ENCODE assay signal across 30 cellular contexts in genomic region chr10:13354783-13355182, GRCh38.
"Had no signal": no experiment of that assay in that cellular context is flagged by ENCODE, and none has a peak within 500 bp of the region (broad histone marks: within the 10 kb centered on the region; RNA-seq: fewer than 3 reads in every experiment).

No MANE protein-coding gene starts in this region.

- H3K4me3 ChIP-seq: adrenal gland, breast epithelium, coronary artery, dorsolateral prefrontal cortex had no signal

- ATAC-seq: activated CD4-positive, alpha-beta T cell treated with anti-CD3 and anti-CD28 coated beads for 36 hours; activated T-cell treated with anti-CD3 and anti-CD28 coated beads, Interleukin-2, amount 50 U/mL, for 4 hours; esophagus mucosa; T-helper 17 cell had no signal

- H3K4me3 Mint-ChIP-seq: activated CD4-positive, alpha-beta memory T cell treated with anti-CD3 and anti-CD28 coated beads for 36 hours; activated CD4-positive, alpha-beta T cell treated with anti-CD3 and anti-CD28 coated beads for 36 hours; activated CD4-positive, alpha-beta T cell treated with anti-CD3 and anti-CD28 coated beads, Interleukin-2, amount 10 ng/mL, durations not matched to agents 24 days and 14 days; activated naive CD4-positive, alpha-beta T cell treated with anti-CD3 and anti-CD28 coated beads for 36 hours; activated naive CD4-positive, alpha-beta T cell treated with anti-CD3 and anti-CD28 coated beads, Interleukin-2, amount 50 U/mL, for 24 hours; activated T-cell treated with anti-CD3 and anti-CD28 coated beads, Interleukin-2, amount 50 U/mL, for 4 hours; central memory CD8-positive, alpha-beta T cell; dendritic cell treated with granulocyte-macrophage colony-stimulating factor and Interleukin-4, amounts not matched to agents 40 ng/mL and 50 ng/mL, for 4 days; endodermal cell; T-helper 17 cell; T-helper 2 cell treated with Interferon-gamma antibody and Interleukin-4, amounts not matched to agents 5 μg/mL and 100 μg/mL, for 36 hours had no signal

- H3K9me3 ChIP-seq: adrenal gland, breast epithelium had no signal

- H3K36me3 Mint-ChIP-seq: activated CD4-positive, alpha-beta memory T cell treated with anti-CD3 and anti-CD28 coated beads for 36 hours; activated naive CD4-positive, alpha-beta T cell treated with anti-CD3 and anti-CD28 coated beads, Interleukin-2, amount 50 U/mL, for 24 hours; brain had no signal

- H3K27me3 ChIP-seq: adrenal gland, breast epithelium had no signal

- DNase-seq: activated CD4-positive, alpha-beta memory T cell treated with anti-CD3 and anti-CD28 coated beads for 36 hours; activated CD4-positive, alpha-beta T cell treated with anti-CD3 and anti-CD28 coated beads for 36 hours; activated CD4-positive, alpha-beta T cell treated with anti-CD3 and anti-CD28 coated beads, Interleukin-2, amount 10 ng/mL, durations not matched to agents 24 days and 14 days; activated CD4-positive, CD25-positive, alpha-beta regulatory T cell; activated CD4-positive, CD25-positive, alpha-beta regulatory T cell treated with anti-CD3 and anti-CD28 coated beads, Interleukin-2, amount 50 U/mL, for 72 hours; activated CD8-positive, alpha-beta memory T cell treated with anti-CD3 and anti-CD28 coated beads for 24 hours; activated effector memory CD4-positive, alpha-beta T cell treated with anti-CD3 and anti-CD28 coated beads, Interleukin-2, amount 50 U/mL, for 16 hours; activated naive CD4-positive, alpha-beta T cell treated with anti-CD3 and anti-CD28 coated beads for 36 hours; activated T-cell treated with anti-CD3 and anti-CD28 coated beads, Interleukin-2, amount 50 U/mL, for 4 hours; amygdala; dorsolateral prefrontal cortex; effector memory CD4-positive, alpha-beta T cell; endodermal cell; foreskin fibroblast; head of caudate nucleus; T-helper 1 cell; T-helper 17 cell; T1000; WERI-Rb-1 had no signal

- H3K9me3 Mint-ChIP-seq: activated CD4-positive, alpha-beta memory T cell treated with anti-CD3 and anti-CD28 coated beads for 36 hours; activated CD4-positive, alpha-beta T cell treated with anti-CD3 and anti-CD28 coated beads, Interleukin-2, amount 10 ng/mL, durations not matched to agents 24 days and 14 days; activated naive CD4-positive, alpha-beta T cell treated with anti-CD3 and anti-CD28 coated beads for 36 hours; activated naive CD4-positive, alpha-beta T cell treated with anti-CD3 and anti-CD28 coated beads, Interleukin-2, amount 50 U/mL, for 24 hours; activated T-cell treated with anti-CD3 and anti-CD28 coated beads, Interleukin-2, amount 50 U/mL, for 4 hours; activated T-helper 2 cell treated with anti-CD3 and anti-CD28 coated beads, Interferon-gamma antibody, Interleukin-2, Interleukin-4, amounts not matched to agents 10 μg/mL and 5 μg/mL and 100 μg/mL, durations not matched to agents 14 hours and 24 hours and 36 hours; brain; central memory CD8-positive, alpha-beta T cell; dendritic cell treated with granulocyte-macrophage colony-stimulating factor and Interleukin-4, amounts not matched to agents 40 ng/mL and 50 ng/mL, for 4 days; endodermal cell; T-helper 2 cell treated with Interferon-gamma antibody and Interleukin-4, amounts not matched to agents 5 μg/mL and 100 μg/mL, for 36 hours had no signal

- H3K36me3 ChIP-seq: adrenal gland, breast epithelium, WERI-Rb-1 had no signal

- H3K27ac Mint-ChIP-seq: activated CD4-positive, alpha-beta memory T cell treated with anti-CD3 and anti-CD28 coated beads for 36 hours; activated CD4-positive, alpha-beta T cell treated with anti-CD3 and anti-CD28 coated beads for 36 hours; activated CD4-positive, alpha-beta T cell treated with anti-CD3 and anti-CD28 coated beads, Interleukin-2, amount 10 ng/mL, durations not matched to agents 24 days and 14 days; activated naive CD4-positive, alpha-beta T cell treated with anti-CD3 and anti-CD28 coated beads for 36 hours; activated naive CD4-positive, alpha-beta T cell treated with anti-CD3 and anti-CD28 coated beads, Interleukin-2, amount 50 U/mL, for 24 hours; activated T-helper 2 cell treated with anti-CD3 and anti-CD28 coated beads, Interferon-gamma antibody, Interleukin-2, Interleukin-4, amounts not matched to agents 10 μg/mL and 5 μg/mL and 100 μg/mL, durations not matched to agents 14 hours and 24 hours and 36 hours; brain; dendritic cell treated with granulocyte-macrophage colony-stimulating factor and Interleukin-4, amounts not matched to agents 40 ng/mL and 50 ng/mL, for 4 days; endodermal cell; T-helper 17 cell; T-helper 2 cell treated with Interferon-gamma antibody and Interleukin-4, amounts not matched to agents 5 μg/mL and 100 μg/mL, for 36 hours had no signal

- FAIRE-seq: frontal cortex had no signal
